Comparison of ENCODE assay signal across 25 cellular contexts in the genomic region with DNA sequence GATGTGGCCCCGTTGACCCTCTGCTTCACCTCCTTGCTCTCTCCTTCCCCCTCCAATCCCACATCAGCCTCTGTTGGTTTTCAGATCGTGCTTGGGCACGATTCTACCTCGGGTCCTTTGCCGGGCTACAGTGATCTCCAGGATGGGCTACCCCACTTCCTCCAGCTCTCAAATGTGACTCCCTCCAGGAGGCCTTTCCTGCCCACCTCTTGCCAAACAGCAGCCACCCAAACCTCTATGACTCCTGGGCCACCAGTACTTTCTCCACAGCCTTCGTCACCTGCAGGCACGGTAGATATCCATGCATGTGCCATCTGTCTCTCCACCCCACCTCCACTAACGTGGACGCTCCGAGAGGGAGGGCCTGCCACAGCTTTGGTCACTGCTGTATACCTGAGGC.
"Had no signal": no experiment of that assay in that cellular context is flagged by ENCODE, and none has a peak within 500 bp of the region (broad histone marks: within the 10 kb centered on the region; RNA-seq: fewer than 3 reads in every experiment).

No MANE protein-coding gene starts in this region.

- H3K9me3 Mint-ChIP-seq: activated CD4-positive, alpha-beta memory T cell treated with anti-CD3 and anti-CD28 coated beads, Interleukin-2, amount 10 ng/mL, durations not matched to agents 7 days and 5 days; activated CD4-positive, alpha-beta T cell treated with anti-CD3 and anti-CD28 coated beads, Interleukin-2, amount 10 ng/mL, durations not matched to agents 7 days and 5 days; activated T-cell treated with anti-CD3 and anti-CD28 coated beads, Interleukin-2, amount 50 U/mL, for 24 hours; dendritic cell treated with granulocyte-macrophage colony-stimulating factor and Interleukin-4, amounts not matched to agents 40 ng/mL and 50 ng/mL, for 4 days; endodermal cell; natural killer cell treated with Interleukin-12 subunit alpha and Interleukin-12 subunit beta and Interleukin-15 and Interleukin-18, amount 100 ng/mL, for 72 hours; stimulated activated memory B cell treated with anti-CD40 and anti-IgM and Interleukin-4, amounts not matched to agents 10 μg/mL and 1 μg/mL and 100 μg/mL, for 72 hours; stimulated activated naive CD8-positive, alpha-beta T cell treated with anti-CD3 and anti-CD28 coated beads, Interleukin-15, amount 100 ng/mL, for 72 hours had no signal

- H3K9me3 ChIP-seq: mucosa of descending colon, uterus had no signal

- DNase-seq: activated CD4-positive, alpha-beta memory T cell treated with anti-CD3 and anti-CD28 coated beads, Interleukin-2, amount 10 ng/mL, durations not matched to agents 7 days and 5 days; activated CD4-positive, alpha-beta T cell treated with anti-CD3 and anti-CD28 coated beads, Interleukin-2, amount 10 ng/mL, durations not matched to agents 7 days and 5 days; activated CD4-positive, CD25-positive, alpha-beta regulatory T cell treated with anti-CD3 and anti-CD28 coated beads, Interleukin-2, amount 50 U/mL, for 72 hours; activated CD8-positive, alpha-beta memory T cell treated with anti-CD3 and anti-CD28 coated beads, Interleukin-2, amount 50 U/mL, for 48 hours; activated gamma-delta T cell; activated naive CD4-positive, alpha-beta T cell treated with anti-CD3 and anti-CD28 coated beads, Interleukin-2, amount 50 U/mL, for 16 hours; activated T-cell treated with anti-CD3 and anti-CD28 coated beads, Interleukin-2, amount 50 U/mL, for 24 hours; amniotic stem cell; brain microvascular endothelial cell; caudate nucleus; endodermal cell; head of caudate nucleus; mucosa of descending colon; small intestine; stimulated activated CD4-positive, alpha-beta T cell treated with anti-CD3 and anti-CD28 coated beads, Interleukin-1b, Interleukin-23, amount 100 ng/mL, for 48 hours; stimulated activated CD4-positive, alpha-beta T cell treated with anti-CD3 and anti-CD28 coated beads, Interleukin-4, amount 100 ng/mL, for 4 hours; stimulated activated CD8-positive, alpha-beta memory T cell treated with anti-CD3 and anti-CD28 coated beads, Interleukin-4, amount 100 ng/mL, for 48 hours; stimulated activated naive CD8-positive, alpha-beta T cell treated with anti-CD3 and anti-CD28 coated beads, Interleukin-15, amount 100 ng/mL, for 72 hours; T-helper 2 cell; uterus had no signal

- ATAC-seq: natural killer cell treated with Interleukin-12 subunit alpha and Interleukin-12 subunit beta and Interleukin-15 and Interleukin-18, amount 100 ng/mL, for 72 hours; sciatic nerve; stimulated activated memory B cell treated with anti-CD40 and anti-IgM and Interleukin-4, amounts not matched to agents 10 μg/mL and 1 μg/mL and 100 μg/mL, for 72 hours; stimulated activated naive CD8-positive, alpha-beta T cell treated with anti-CD3 and anti-CD28 coated beads, Interleukin-15, amount 100 ng/mL, for 72 hours had no signal

- H3K27me3 Mint-ChIP-seq: activated CD4-positive, alpha-beta T cell treated with anti-CD3 and anti-CD28 coated beads, Interleukin-2, amount 10 ng/mL, durations not matched to agents 7 days and 5 days had no signal

- H3K4me1 Mint-ChIP-seq: activated CD4-positive, alpha-beta memory T cell treated with anti-CD3 and anti-CD28 coated beads, Interleukin-2, amount 10 ng/mL, durations not matched to agents 7 days and 5 days; activated CD4-positive, alpha-beta T cell treated with anti-CD3 and anti-CD28 coated beads, Interleukin-2, amount 10 ng/mL, durations not matched to agents 7 days and 5 days; stimulated activated memory B cell treated with anti-CD40 and anti-IgM and Interleukin-4, amounts not matched to agents 10 μg/mL and 1 μg/mL and 100 μg/mL, for 72 hours; stimulated activated naive CD8-positive, alpha-beta T cell treated with anti-CD3 and anti-CD28 coated beads, Interleukin-15, amount 100 ng/mL, for 72 hours had no signal

- H3K4me3 ChIP-seq: mucosa of descending colon, tibial nerve, uterus had no signal

- H3K27ac ChIP-seq: brain microvascular endothelial cell had no signal

- H3K36me3 ChIP-seq: brain microvascular endothelial cell, tibial nerve, uterus had no signal

- H3K4me3 Mint-ChIP-seq: activated CD4-positive, alpha-beta memory T cell treated with anti-CD3 and anti-CD28 coated beads, Interleukin-2, amount 10 ng/mL, durations not matched to agents 7 days and 5 days; activated CD4-positive, alpha-beta T cell treated with anti-CD3 and anti-CD28 coated beads, Interleukin-2, amount 10 ng/mL, durations not matched to agents 7 days and 5 days; activated T-cell treated with anti-CD3 and anti-CD28 coated beads, Interleukin-2, amount 50 U/mL, for 24 hours; dendritic cell treated with granulocyte-macrophage colony-stimulating factor and Interleukin-4, amounts not matched to agents 40 ng/mL and 50 ng/mL, for 4 days; endodermal cell; natural killer cell treated with Interleukin-12 subunit alpha and Interleukin-12 subunit beta and Interleukin-15 and Interleukin-18, amount 100 ng/mL, for 72 hours; stimulated activated memory B cell treated with anti-CD40 and anti-IgM and Interleukin-4, amounts not matched to agents 10 μg/mL and 1 μg/mL and 100 μg/mL, for 72 hours; stimulated activated naive CD8-positive, alpha-beta T cell treated with anti-CD3 and anti-CD28 coated beads, Interleukin-15, amount 100 ng/mL, for 72 hours had no signal

- H3K27me3 ChIP-seq: brain microvascular endothelial cell, tibial nerve, uterus had no signal

- H3K27ac Mint-ChIP-seq: activated CD4-positive, alpha-beta memory T cell treated with anti-CD3 and anti-CD28 coated beads, Interleukin-2, amount 10 ng/mL, durations not matched to agents 7 days and 5 days; activated CD4-positive, alpha-beta T cell treated with anti-CD3 and anti-CD28 coated beads, Interleukin-2, amount 10 ng/mL, durations not matched to agents 7 days and 5 days; activated T-cell treated with anti-CD3 and anti-CD28 coated beads, Interleukin-2, amount 50 U/mL, for 24 hours; dendritic cell treated with granulocyte-macrophage colony-stimulating factor and Interleukin-4, amounts not matched to agents 40 ng/mL and 50 ng/mL, for 4 days; endodermal cell; natural killer cell treated with Interleukin-12 subunit alpha and Interleukin-12 subunit beta and Interleukin-15 and Interleukin-18, amount 100 ng/mL, for 72 hours; stimulated activated memory B cell treated with anti-CD40 and anti-IgM and Interleukin-4, amounts not matched to agents 10 μg/mL and 1 μg/mL and 100 μg/mL, for 72 hours had no signal

- H3K36me3 Mint-ChIP-seq: natural killer cell treated with Interleukin-12 subunit alpha and Interleukin-12 subunit beta and Interleukin-15 and Interleukin-18, amount 100 ng/mL, for 72 hours; stimulated activated memory B cell treated with anti-CD40 and anti-IgM and Interleukin-4, amounts not matched to agents 10 μg/mL and 1 μg/mL and 100 μg/mL, for 72 hours had no signal

- H3K4me1 ChIP-seq: uterus had no signal
